In the genomic region with DNA sequence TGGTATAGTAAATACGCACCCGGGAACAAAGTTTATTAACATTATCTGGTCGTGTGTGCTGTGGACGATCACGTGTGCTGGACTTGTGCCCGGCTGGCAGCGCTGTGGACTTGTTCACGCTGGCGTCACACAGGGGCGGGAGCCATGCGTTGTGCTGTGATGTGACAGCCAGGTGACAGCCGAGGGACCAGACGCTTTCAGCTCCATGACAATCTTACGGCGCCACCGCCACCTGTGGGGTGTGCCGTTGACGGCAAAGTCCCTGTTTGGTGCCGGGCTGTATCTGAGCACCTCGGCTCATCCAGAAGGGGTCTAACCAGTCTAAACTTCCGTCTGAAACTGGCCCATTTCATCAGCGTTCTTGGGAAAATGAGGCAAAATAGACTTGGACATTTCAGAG, we compare ENCODE assay signal across 11 cellular contexts. TPM values are rescaled to one million over a fixed set of nuclear protein-coding genes. Genes with fewer than 3 reads are reported as not detected.
DNase-seq lines count a peak whose midpoint lies in the region; ATAC-seq and TF ChIP-seq lines count a peak whose summit lies in the region.
"Had no signal": no experiment of that assay in that cellular context is flagged by ENCODE, and none has a peak within 500 bp of the region (broad histone marks: within the 10 kb centered on the region; RNA-seq: fewer than 3 reads in every experiment).

No MANE protein-coding gene starts in this region.

- H3K4me3 ChIP-seq in PC-3 (ENCODE audit: low read length) (peak overlapping the region; percentile 51; the same call in 1 of the 2 replicates), right atrium auricular region (no peak overlapping the region)

- H3K9me2 ChIP-seq in PC-3 (replicated peaks; ENCODE audit: low read length): no peaks in the 10 kb centered on the region

- H3K4me1 ChIP-seq in PC-3 (ENCODE audit: insufficient read depth, low read length) (peaks cover 10% of the 10 kb centered on the region), right atrium auricular region (no peaks in the 10 kb centered on the region)

- peak overlapping the region; percentile 85 for H3K4me2 ChIP-seq in PC-3 (ENCODE audit: low read length)

- H3K9ac ChIP-seq in PC-3 (ENCODE audit: low read length): no peak overlapping the region

- H3K79me2 ChIP-seq in PC-3 (ENCODE audit: low read length): no peaks in the 10 kb centered on the region

- H3K27ac ChIP-seq in PC-3 (ENCODE audit: low read length) (no peak overlapping the region), right atrium auricular region (peak overlapping the region; percentile 34 to 35)

- H4K20me1 ChIP-seq in PC-3 (ENCODE audit: low read length): no peaks in the 10 kb centered on the region

- DNase-seq in DMS53 treated with DMSO at 0.1 percent for 48 hours (lab: John Stamatoyannopoulos, UW; ENCODE audit: unreplicated experiment) (peak; percentile 61), PC-3 (peak; percentile 7), right atrium auricular region (ENCODE audit: low spot score) (peak; percentile 84), pons (ENCODE audit: low spot score) (peak; percentile 86), UCSD-AML1 (lab: John Stamatoyannopoulos, UW; ENCODE audit: unreplicated experiment) (no peak), COLO829 (ENCODE audit: low spot score) (no peak), MV-4-11 (lab: John Stamatoyannopoulos, UW) (no peak), SIG-M5 (lab: John Stamatoyannopoulos, UW) (no peak)
- DNase-seq: CD8-positive, alpha-beta T cell; HCEC 1CT had no signal

- CTCF ChIA-PET in PC-3 (lab: Charles Lee): interaction anchor here (1.0 kb wide), 1 partner anchor 26 kb away, joined by 3 read pairs; no protein-coding TSS in a partner anchor

- peak overlapping the region; percentile 81 for H2AFZ ChIP-seq in PC-3 (ENCODE audit: low read length)

- intact Hi-C loops in PC-3 (cut with micrococcal nuclease): no loop called here

- no peak for TF ChIP-seq CTCF in PC-3 (conservative IDR thresholded peaks at IDR 0.05; ENCODE audit: low read depth, low read length)
- TF ChIP-seq CTCF in right atrium auricular region (IDR thresholded peaks at IDR 0.05): no peak

- H3K27me3 ChIP-seq in PC-3 (ENCODE audit: low read length) (no peaks in the 10 kb centered on the region), right atrium auricular region (no peaks in the 10 kb centered on the region)

- BruUV-seq in PC-3 (replicated peaks; lab: Mats Ljungman, UMichigan): no TSS peak

- H3K9me3 ChIP-seq in PC-3 (ENCODE audit: low read length) (no peaks in the 10 kb centered on the region), right atrium auricular region (no peaks in the 10 kb centered on the region)

- H3K36me3 ChIP-seq in PC-3 (ENCODE audit: low read depth, low read length): no peaks in the 10 kb centered on the region
- no peaks in the 10 kb centered on the region for H3K36me3 ChIP-seq in right atrium auricular region

- POLR2A ChIA-PET in PC-3 (lab: Charles Lee; ENCODE audit: unreplicated experiment): no interaction called here

- peak; percentile 66 for ATAC-seq in PC-3
- ATAC-seq: CD8-positive, alpha-beta T cell had no signal

- no peaks in the 10 kb centered on the region for H3F3A ChIP-seq in PC-3 (ENCODE audit: low read length, unreplicated experiment)

RNA-seq across cellular contexts. Expression of gene DLL1, which starts 25.2 kb away (rescaled TPM):
- total RNA-seq in PC-3 (2014; rRNA removed) (0.84 and 1.2 TPM in 2 replicates), right atrium auricular region (10 to 100 TPM; 11.2 to 22.0 TPM)
- total RNA-seq: activated T-helper 2 cell treated with anti-CD3 and anti-CD28 coated beads, Interferon-gamma antibody, Interleukin-2, Interleukin-4, amounts not matched to agents 10 μg/mL and 5 μg/mL and 100 μg/mL, durations not matched to agents 14 hours and 24 hours and 36 hours had no signal

RNA-seq across cellular contexts. Expression of gene FAM120B, which starts 40.9 kb away (rescaled TPM):
- total RNA-seq in PC-3 (2014; rRNA removed): 8.7 and 11.5 TPM in 2 replicates
- total RNA-seq in right atrium auricular region: 10 to 100 TPM; 14.7 to 18.6 TPM

Comparison
In these comparisons a context has a peak if more than half of its experiments do, and no peak if none do; other contexts are left out.
1. DNase-seq: peak in DMS53 treated with DMSO at 0.1 percent for 48 hours (single experiment), PC-3 (single experiment), right atrium auricular region (single experiment) and pons (single experiment); none in UCSD-AML1 (single experiment), COLO829 (single experiment), MV-4-11 (single experiment) and SIG-M5 (single experiment).